In genomic region chr6:131758920-131759319, GRCh38 we compare ENCODE assay signal across 23 cellular contexts. TPM values are rescaled to one million over a fixed set of nuclear protein-coding genes. Genes with fewer than 3 reads are reported as not detected.
"Had no signal": no experiment of that assay in that cellular context is flagged by ENCODE, and none has a peak within 500 bp of the region (broad histone marks: within the 10 kb centered on the region; RNA-seq: fewer than 3 reads in every experiment).

No MANE protein-coding gene starts in this region.

- H3K9me3 ChIP-seq: lower lobe of right lung, neutrophil, tibial nerve, vagina had no signal

- H3K27me3 ChIP-seq: hepatocyte, neutrophil, tibial nerve, vagina had no signal

- ATAC-seq: activated CD8-positive, alpha-beta T cell treated with anti-CD3 and anti-CD28 coated beads for 36 hours; activated T-cell treated with anti-CD3 and anti-CD28 coated beads, Interleukin-2, amount 50 U/mL, for 4 hours; esophagus mucosa; lower lobe of right lung; natural killer cell treated with Interleukin-12 subunit alpha and Interleukin-12 subunit beta and Interleukin-15 and Interleukin-18, amount 100 ng/mL, for 72 hours had no signal

- H3K27ac ChIP-seq: hepatocyte, lower lobe of right lung, neutrophil, tibial nerve, vagina had no signal

- H3K4me1 ChIP-seq: lower lobe of right lung, vagina had no signal

- H3K36me3 ChIP-seq: lower lobe of right lung, neutrophil, tibial nerve, vagina had no signal

- DNase-seq: activated CD4-positive, alpha-beta T cell treated with anti-CD3 and anti-CD28 coated beads for 48 hours; activated CD4-positive, CD25-positive, alpha-beta regulatory T cell; activated CD8-positive, alpha-beta T cell treated with anti-CD3 and anti-CD28 coated beads for 36 hours; activated naive CD4-positive, alpha-beta T cell treated with anti-CD3 and anti-CD28 coated beads for 36 hours; activated T-cell treated with anti-CD3 and anti-CD28 coated beads, Interleukin-2, amount 50 U/mL, for 4 hours; effector CD8-positive, alpha-beta T cell; foreskin fibroblast; lower lobe of right lung; posterior cingulate gyrus; stimulated activated CD4-positive, alpha-beta T cell treated with anti-CD3 and anti-CD28 coated beads, Interleukin-2, amount 100 ng/mL, for 24 hours; stimulated activated naive CD4-positive, alpha-beta T cell treated with Interleukin-2 at 50 U/mL for 16 hours; substantia nigra; T-helper 1 cell; T1000 had no signal

- H3K4me3 ChIP-seq: hepatocyte, lower lobe of right lung, tibial nerve, vagina had no signal

RNA-seq across cellular contexts. Expression of gene CTAGE9, which starts 48.1 kb away (rescaled TPM):
- total RNA-seq: activated CD8-positive, alpha-beta T cell treated with anti-CD3 and anti-CD28 coated beads for 36 hours; activated naive CD4-positive, alpha-beta T cell treated with anti-CD3 and anti-CD28 coated beads for 36 hours; activated T-cell treated with anti-CD3 and anti-CD28 coated beads, Interleukin-2, amount 50 U/mL, for 4 hours; bronchial epithelial cell; cerebellum; esophagus mucosa; lower lobe of right lung; natural killer cell treated with Interleukin-12 subunit alpha and Interleukin-12 subunit beta and Interleukin-15 and Interleukin-18, amount 100 ng/mL, for 72 hours; renal cortical epithelial cell; tibial nerve; vagina had no signal
- polyA plus RNA-seq: hepatocyte had no signal

RNA-seq across cellular contexts. Expression of gene OR2A4, which starts 57.7 kb away (rescaled TPM):
- total RNA-seq: activated CD8-positive, alpha-beta T cell treated with anti-CD3 and anti-CD28 coated beads for 36 hours; activated naive CD4-positive, alpha-beta T cell treated with anti-CD3 and anti-CD28 coated beads for 36 hours; activated T-cell treated with anti-CD3 and anti-CD28 coated beads, Interleukin-2, amount 50 U/mL, for 4 hours; cerebellum; esophagus mucosa; hepatocyte; lower lobe of right lung; renal cortical epithelial cell; tibial nerve; vagina had no signal
